34 cellular contexts compared by ENCODE assay signal in the genomic region with DNA sequence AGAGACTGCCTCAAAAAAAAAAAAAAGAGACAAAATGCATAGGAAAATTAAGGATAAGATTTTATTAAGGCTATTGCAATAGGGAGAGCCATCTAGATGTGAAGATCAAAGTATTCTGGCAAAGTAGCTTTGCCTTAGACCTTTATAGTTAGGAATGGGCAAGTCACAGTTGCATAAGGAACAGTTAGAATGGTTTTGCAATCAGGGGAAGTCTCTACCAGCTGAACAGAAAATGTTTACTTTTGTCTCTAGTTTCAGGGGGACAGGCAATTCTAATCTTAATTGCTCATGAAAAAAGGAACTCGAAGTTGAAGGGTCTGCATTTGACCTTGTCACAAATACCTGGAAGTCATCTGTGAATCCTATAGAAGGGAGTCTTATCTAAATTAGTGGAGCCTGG. TPM values are rescaled to one million over a fixed set of nuclear protein-coding genes. Genes with fewer than 3 reads are reported as not detected.
DNase-seq lines count a peak whose midpoint lies in the region; ATAC-seq, FAIRE-seq and TF ChIP-seq lines count a peak whose summit lies in the region.
"Had no signal": no experiment of that assay in that cellular context is flagged by ENCODE, and none has a peak within 500 bp of the region (broad histone marks: within the 10 kb centered on the region; RNA-seq: fewer than 3 reads in every experiment).

No MANE protein-coding gene starts in this region.

- H3K27me3 Mint-ChIP-seq in stimulated activated naive B cell treated with anti-CD40 and anti-IgM and Interleukin-4, amounts not matched to agents 10 μg/mL and 1 μg/mL and 100 μg/mL, for 72 hours, result no peaks in the 10 kb centered on the region
- no peaks in the 10 kb centered on the region for H3K27me3 Mint-ChIP-seq in stimulated activated naive CD8-positive, alpha-beta T cell treated with anti-CD3 and anti-CD28 coated beads, Interleukin-15, amount 100 ng/mL, for 72 hours
- H3K27me3 Mint-ChIP-seq: activated CD4-positive, alpha-beta T cell treated with anti-CD3 and anti-CD28 coated beads for 36 hours; activated naive CD8-positive, alpha-beta T cell; type B pancreatic cell had no signal

- intact Hi-C loops in K562 (cut with micrococcal nuclease) (no loop called here), cardiac septum (cut with DNase I) (no loop called here)

- H3K79me2 ChIP-seq in K562 (ENCODE audit: control insufficient read depth, insufficient read depth, low read length), result no peaks in the 10 kb centered on the region
- H3K79me2 ChIP-seq: parathyroid adenoma had no signal

- no peak for TF ChIP-seq EP300 in K562 (IDR thresholded peaks at IDR 0.05; ENCODE audit: low read length)

- H3K27ac Mint-ChIP-seq in stimulated activated naive B cell treated with anti-CD40 and anti-IgM and Interleukin-4, amounts not matched to agents 10 μg/mL and 1 μg/mL and 100 μg/mL, for 72 hours, result peak overlapping the region; percentile 5
- no peak overlapping the region for H3K27ac Mint-ChIP-seq in stimulated activated naive CD8-positive, alpha-beta T cell treated with anti-CD3 and anti-CD28 coated beads, Interleukin-15, amount 100 ng/mL, for 72 hours
- H3K27ac Mint-ChIP-seq: activated CD4-positive, alpha-beta T cell treated with anti-CD3 and anti-CD28 coated beads for 36 hours; activated CD8-positive, alpha-beta T cell treated with anti-CD3 and anti-CD28 coated beads, Interleukin-2, amount 10 ng/mL, durations not matched to agents 7 days and 5 days; activated naive CD8-positive, alpha-beta T cell; CD4-positive, CD25-positive, alpha-beta regulatory T cell; type B pancreatic cell had no signal

- H3K9me1 ChIP-seq in K562 (ENCODE audit: control insufficient read depth, insufficient read depth, low read length), result no peaks in the 10 kb centered on the region

- H3K4me2 ChIP-seq in K562 (ENCODE audit: insufficient read depth, low read length), result no peak overlapping the region

- TF ChIP-seq POLR2A in K562 (conservative IDR thresholded peaks at IDR 0.05), result no peak

- TF ChIP-seq RAD21 in K562 (CRISPR knock-in tag; conservative IDR thresholded peaks at IDR 0.05 in 1 of 2, IDR thresholded peaks at IDR 0.05 in 1 of 2), result no peak

- POLR2A ChIA-PET in K562 (lab: Yijun Ruan, JAX), result no interaction called here

- in situ Hi-C loops in K562 (cut with MboI), result no loop called here

- H2AFZ ChIP-seq in K562 (ENCODE audit: low read depth, low read length), result no peak overlapping the region
- H2AFZ ChIP-seq: parathyroid adenoma had no signal

- no peak overlapping the region for H3K9ac ChIP-seq in K562 (ENCODE audit: insufficient read depth in 1 of 2, low read depth in 2 of 2, low read length in 2 of 2)
- H3K9ac ChIP-seq: parathyroid adenoma had no signal

- H3K36me3 Mint-ChIP-seq in stimulated activated naive B cell treated with anti-CD40 and anti-IgM and Interleukin-4, amounts not matched to agents 10 μg/mL and 1 μg/mL and 100 μg/mL, for 72 hours, result no peaks in the 10 kb centered on the region
- H3K36me3 Mint-ChIP-seq: activated naive CD8-positive, alpha-beta T cell; type B pancreatic cell had no signal

- BruUV-seq in K562 (replicated peaks; lab: Mats Ljungman, UMichigan), result no TSS peak

- no peaks in the 10 kb centered on the region for H3K36me3 ChIP-seq in K562 (ENCODE audit: control insufficient read depth, insufficient read depth, low read length)
- H3K36me3 ChIP-seq: ascending aorta, cardiac muscle cell, right atrium auricular region had no signal

- no peaks in the 10 kb centered on the region for H3K9me3 Mint-ChIP-seq in stimulated activated naive B cell treated with anti-CD40 and anti-IgM and Interleukin-4, amounts not matched to agents 10 μg/mL and 1 μg/mL and 100 μg/mL, for 72 hours
- H3K9me3 Mint-ChIP-seq in stimulated activated naive CD8-positive, alpha-beta T cell treated with anti-CD3 and anti-CD28 coated beads, Interleukin-15, amount 100 ng/mL, for 72 hours, result no peaks in the 10 kb centered on the region
- H3K9me3 Mint-ChIP-seq: type B pancreatic cell had no signal

- 0% methylated on average over 1 of the region's 1 CpG for whole genome bisulfite sequencing in K562 (ENCODE audit: insufficient coverage, low coverage, missing lambda C conversion rate)

- H3K9me3 ChIP-seq in K562 (replicated peaks; ENCODE audit: control insufficient read depth, insufficient read depth, low read depth, low read length), result no peaks in the 10 kb centered on the region
- H3K9me3 ChIP-seq: ascending aorta, right atrium auricular region had no signal

- FAIRE-seq in K562 (lab: Jason Lieb, UNC), result no peak
- FAIRE-seq: D721Med, frontal cortex, GM12892, H54 had no signal

- H3K27me3 ChIP-seq in HL-60 (ENCODE audit: insufficient read depth, poor library complexity, severe bottlenecking) (no peaks in the 10 kb centered on the region), K562 (ENCODE audit: control insufficient read depth in 2 of 2, insufficient read depth in 2 of 2, low read length in 2 of 2) (peaks cover 0 to 5% of the 10 kb centered on the region in 2 experiments; a peak in 3 of 5 replicates)
- H3K27me3 ChIP-seq: ascending aorta, cardiac muscle cell, right atrium auricular region had no signal

- H3K27ac ChIP-seq in HL-60 (replicated peaks), result peak overlapping the region; percentile 51; the same call in 1 of the 2 replicates
- no peak overlapping the region for H3K27ac ChIP-seq in K562 (ENCODE audit: extremely low read depth, low read depth, low read length)
- H3K27ac ChIP-seq: ascending aorta, cardiac muscle cell, parathyroid adenoma, right atrium auricular region had no signal

- no peaks in the 10 kb centered on the region; a peak in 1 of 5 replicates for H3K4me1 ChIP-seq in K562 (replicated peaks in 1 of 2; ENCODE audit: control insufficient read depth in 2 of 2, insufficient read depth in 2 of 2, low read length in 2 of 2)
- H3K4me1 ChIP-seq: ascending aorta, right atrium auricular region had no signal

- CTCF ChIA-PET in K562 (lab: Yijun Ruan, JAX; ENCODE audit: low intra/inter-chr PET ratio), result no interaction called here

- H3K4me3 ChIP-seq in HL-60 (replicated peaks; ENCODE audit: insufficient read depth, low read length) (no peak overlapping the region), K562 (no peak overlapping the region)
- H3K4me3 ChIP-seq: ascending aorta, cardiac muscle cell, right atrium auricular region had no signal

- H3K4me1 Mint-ChIP-seq in stimulated activated naive B cell treated with anti-CD40 and anti-IgM and Interleukin-4, amounts not matched to agents 10 μg/mL and 1 μg/mL and 100 μg/mL, for 72 hours, result peaks cover 15 to 41% of the 10 kb centered on the region in 2 donors
- no peaks in the 10 kb centered on the region for H3K4me1 Mint-ChIP-seq in stimulated activated naive CD8-positive, alpha-beta T cell treated with anti-CD3 and anti-CD28 coated beads, Interleukin-15, amount 100 ng/mL, for 72 hours
- H3K4me1 Mint-ChIP-seq: activated CD4-positive, alpha-beta T cell treated with anti-CD3 and anti-CD28 coated beads for 36 hours; CD4-positive, CD25-positive, alpha-beta regulatory T cell had no signal

- H3K4me3 Mint-ChIP-seq in stimulated activated naive B cell treated with anti-CD40 and anti-IgM and Interleukin-4, amounts not matched to agents 10 μg/mL and 1 μg/mL and 100 μg/mL, for 72 hours, result no peak overlapping the region
- H3K4me3 Mint-ChIP-seq in stimulated activated naive CD8-positive, alpha-beta T cell treated with anti-CD3 and anti-CD28 coated beads, Interleukin-15, amount 100 ng/mL, for 72 hours, result no peak overlapping the region
- H3K4me3 Mint-ChIP-seq: activated CD4-positive, alpha-beta T cell treated with anti-CD3 and anti-CD28 coated beads for 36 hours; activated CD8-positive, alpha-beta T cell treated with anti-CD3 and anti-CD28 coated beads, Interleukin-2, amount 10 ng/mL, durations not matched to agents 7 days and 5 days; activated naive CD8-positive, alpha-beta T cell; CD4-positive, CD25-positive, alpha-beta regulatory T cell; type B pancreatic cell had no signal

- TF ChIP-seq CTCF in HL-60 (IDR thresholded peaks at IDR 0.05; ENCODE audit: insufficient read depth, low read length), result no peak
- TF ChIP-seq CTCF in K562 (IDR thresholded peaks at IDR 0.05 in 2 of 3, conservative IDR thresholded peaks at IDR 0.05 in 1 of 3; ENCODE audit: insufficient read depth in 2 of 3, low read depth in 1 of 3, low read length in 3 of 3), result no peak

- no peaks in the 10 kb centered on the region for H4K20me1 ChIP-seq in K562 (replicated peaks; ENCODE audit: control insufficient read depth, insufficient read depth, low read length)

- DNase-seq in HL-60 (ENCODE audit: low read depth in 1 of 2, low spot score in 1 of 2), result peak in 1 of 2 experiments; percentile 40
- peak; percentile 78 for DNase-seq in NOMO-1 treated with DMSO at 0.1 percent for 48 hours (lab: John Stamatoyannopoulos, UW; ENCODE audit: unreplicated experiment)
- DNase-seq in K562 (ENCODE audit: extremely low read depth in 1 of 4, low spot score in 3 of 4), result no peak
- DNase-seq in stimulated activated naive B cell treated with anti-CD40 and anti-IgM and Interleukin-4, amounts not matched to agents 10 μg/mL and 1 μg/mL and 100 μg/mL, for 72 hours, result no peak
- DNase-seq in cardiac septum (ENCODE audit: low spot score), result no peak
- no peak for DNase-seq in D341Med (ENCODE audit: low spot score)
- DNase-seq in stimulated activated naive CD8-positive, alpha-beta T cell treated with anti-CD3 and anti-CD28 coated beads, Interleukin-15, amount 100 ng/mL, for 72 hours, result no peak
- DNase-seq: activated CD4-positive, alpha-beta T cell treated with anti-CD3 and anti-CD28 coated beads for 36 hours; activated CD8-positive, alpha-beta T cell treated with anti-CD3 and anti-CD28 coated beads, Interleukin-2, amount 10 ng/mL, durations not matched to agents 7 days and 5 days; activated effector memory CD4-positive, alpha-beta T cell treated with Interleukin-2 at 50 U/mL for 16 hours; CD4-positive, CD25-positive, alpha-beta regulatory T cell; cortex of kidney; EL; KBM-7; left cardiac atrium; mammary epithelial cell; MM.1S; NCI-H510A; SHP77 treated with DMSO at 0.1 percent for 48 hours; stimulated activated CD4-positive, alpha-beta T cell treated with anti-CD3 and anti-CD28 coated beads, Interleukin-2, amount 100 ng/mL, for 48 hours; substantia nigra; T-helper 1 cell had no signal

- ATAC-seq in K562, result no peak
- ATAC-seq in stimulated activated naive B cell treated with anti-CD40 and anti-IgM and Interleukin-4, amounts not matched to agents 10 μg/mL and 1 μg/mL and 100 μg/mL, for 72 hours (replicated peaks), result no peak
- ATAC-seq in stimulated activated naive CD8-positive, alpha-beta T cell treated with anti-CD3 and anti-CD28 coated beads, Interleukin-15, amount 100 ng/mL, for 72 hours, result no peak
- ATAC-seq: activated CD4-positive, alpha-beta T cell treated with anti-CD3 and anti-CD28 coated beads for 36 hours; activated CD8-positive, alpha-beta T cell treated with anti-CD3 and anti-CD28 coated beads, Interleukin-2, amount 10 ng/mL, durations not matched to agents 7 days and 5 days; esophagus mucosa; left cardiac atrium; Panc1 had no signal

RNA-seq across cellular contexts. Expression of gene ATP6V1G1, which starts 13.1 kb away (rescaled TPM):
- total RNA-seq in K562 (2011; cell fraction: chromatin; rRNA removed; ENCODE audit: low replicate concordance), result 17.1 and 17.3 TPM in 2 replicates
- 25.5 and 28.2 TPM in 2 replicates for total RNA-seq in K562 (2011; cell fraction: nucleolus; rRNA removed)
- 26.2 and 31.3 TPM in 2 replicates for total RNA-seq in K562 (2011; cell fraction: nucleoplasm; rRNA removed)
- total RNA-seq in K562 (2014; rRNA removed) (153 and 194 TPM in 2 replicates), K562 (2014; rRNA removed; fragmentation: Illumina TruSeq; extraction: Trizol) (136 and 150 TPM in 2 replicates), K562 (2015; rRNA removed; fragmentation: Illumina TruSeq; extraction: Trizol) (151 and 163 TPM in 2 replicates), K562 (2021) (88.4 and 89.9 TPM in 2 replicates), cardiac septum (64.6 TPM)
- polyA plus RNA-seq in K562 (2011; rRNA removed) (132 and 162 TPM in 2 replicates), K562 (2014; fragmentation: Illumina TruSeq; extraction: Trizol) (168 and 193 TPM in 2 replicates), K562 (2014; fragmentation: Nextera tagmentation; extraction: Ambion mirVana) (100 to 1,000 TPM; 396 to 492 TPM), K562 (2014; rRNA removed) (178 and 199 TPM in 2 replicates)
- polyA plus RNA-seq in K562 (2011; cell fraction: cytosol; rRNA removed), result 52.4 and 86.8 TPM in 2 replicates
- polyA plus RNA-seq in K562 (2011; cell fraction: nucleus; rRNA removed), result 28.2 and 43.9 TPM in 2 replicates
- polyA plus RNA-seq in K562 (2012), result 129 and 131 TPM in 2 replicates
- 50.7 and 52.0 TPM in 2 replicates for polyA minus RNA-seq in K562 (2011; rRNA and poly(A)+ RNA removed)
- 24.8 and 31.6 TPM in 2 replicates for polyA minus RNA-seq in K562 (2011; cell fraction: cytosol; rRNA and poly(A)+ RNA removed)
- 15.2 and 23.8 TPM in 2 replicates for polyA minus RNA-seq in K562 (2011; cell fraction: nucleus; rRNA and poly(A)+ RNA removed)

RNA-seq across cellular contexts. Expression of gene TMEM268, which starts 36.7 kb away (rescaled TPM):
- 35.2 and 43.1 TPM in 2 replicates for total RNA-seq in K562 (2011; cell fraction: chromatin; rRNA removed; ENCODE audit: low replicate concordance)
- total RNA-seq in K562 (2011; cell fraction: nucleolus; rRNA removed), result 25.1 and 26.3 TPM in 2 replicates
- total RNA-seq in K562 (2011; cell fraction: nucleoplasm; rRNA removed), result 33.6 and 48.1 TPM in 2 replicates
- total RNA-seq in K562 (2014; rRNA removed) (9.1 and 11.5 TPM in 2 replicates), K562 (2014; rRNA removed; fragmentation: Illumina TruSeq; extraction: Trizol) (10.0 and 10.8 TPM in 2 replicates), K562 (2015; rRNA removed; fragmentation: Illumina TruSeq; extraction: Trizol) (7.1 and 8.6 TPM in 2 replicates), K562 (2021) (14.8 and 17.3 TPM in 2 replicates), cardiac septum (3.6 TPM)
- polyA plus RNA-seq in K562 (2011; rRNA removed) (19.3 and 19.4 TPM in 2 replicates), K562 (2014; fragmentation: Illumina TruSeq; extraction: Trizol) (19.4 and 19.6 TPM in 2 replicates), K562 (2014; fragmentation: Nextera tagmentation; extraction: Ambion mirVana) (1 to 10 TPM; 2.6 to 2.7 TPM), K562 (2014; rRNA removed) (8.4 and 10.5 TPM in 2 replicates)
- 10.1 and 20.0 TPM in 2 replicates for polyA plus RNA-seq in K562 (2011; cell fraction: cytosol; rRNA removed)
- 10.2 and 12.8 TPM in 2 replicates for polyA plus RNA-seq in K562 (2011; cell fraction: nucleus; rRNA removed)
- 7.4 and 20.0 TPM in 2 replicates for polyA plus RNA-seq in K562 (2012)
- polyA minus RNA-seq in K562 (2011; rRNA and poly(A)+ RNA removed), result 19.3 and 23.1 TPM in 2 replicates
- polyA minus RNA-seq in K562 (2011; cell fraction: cytosol; rRNA and poly(A)+ RNA removed), result 7.8 and 12.3 TPM in 2 replicates
- 4.7 and 6.6 TPM in 2 replicates for polyA minus RNA-seq in K562 (2011; cell fraction: nucleus; rRNA and poly(A)+ RNA removed)
